In genomic region chr18:6708880-6709279, GRCh38 we compare ENCODE assay signal across 29 cellular contexts.
"Had no signal": no experiment of that assay in that cellular context is flagged by ENCODE, and none has a peak within 500 bp of the region (broad histone marks: within the 10 kb centered on the region; RNA-seq: fewer than 3 reads in every experiment).

No MANE protein-coding gene starts in this region.

- H3K9me3 ChIP-seq: colonic mucosa, esophagus muscularis mucosa, esophagus squamous epithelium, gastrocnemius medialis, gastroesophageal sphincter had no signal

- H3K4me1 ChIP-seq: colonic mucosa, esophagus muscularis mucosa, esophagus squamous epithelium, foreskin keratinocyte, gastrocnemius medialis, gastroesophageal sphincter, heart left ventricle, heart right ventricle had no signal

- H3K36me3 ChIP-seq: colonic mucosa, esophagus muscularis mucosa, esophagus squamous epithelium, gastrocnemius medialis, gastroesophageal sphincter, heart left ventricle, heart right ventricle had no signal

- ATAC-seq: effector memory CD8-positive, alpha-beta T cell; esophagus mucosa; foreskin keratinocyte; gastrocnemius medialis; gastroesophageal sphincter; heart left ventricle had no signal

- H3K27ac Mint-ChIP-seq: dendritic cell treated with granulocyte-macrophage colony-stimulating factor and Interleukin-4, amounts not matched to agents 40 ng/mL and 50 ng/mL, for 4 days; effector memory CD8-positive, alpha-beta T cell; endodermal cell had no signal

- FAIRE-seq: colon, endometrium, endothelial cell of umbilical vein, frontal cortex had no signal

- H3K27me3 ChIP-seq: colonic mucosa, esophagus muscularis mucosa, esophagus squamous epithelium, foreskin keratinocyte, gastrocnemius medialis, gastroesophageal sphincter, heart left ventricle, heart right ventricle had no signal

- DNase-seq: colonic mucosa; cortex of kidney; dermis blood vessel endothelial cell; dorsolateral prefrontal cortex; effector CD4-positive, alpha-beta T cell; effector CD8-positive, alpha-beta T cell; effector memory CD4-positive, alpha-beta T cell; effector memory CD8-positive, alpha-beta T cell; endodermal cell; erythroblast; esophagus squamous epithelium; foreskin fibroblast; foreskin keratinocyte; foreskin melanocyte; gastrocnemius medialis; glutamatergic neuron; head of caudate nucleus; heart left ventricle; heart right ventricle had no signal

- H3K27ac ChIP-seq: colonic mucosa, coronary artery, dorsolateral prefrontal cortex, epithelial cell of prostate, esophagus muscularis mucosa, esophagus squamous epithelium, foreskin keratinocyte, gastrocnemius medialis, gastroesophageal sphincter, heart left ventricle, heart right ventricle had no signal

- H3K4me3 ChIP-seq: colonic mucosa, coronary artery, dorsolateral prefrontal cortex, esophagus muscularis mucosa, esophagus squamous epithelium, gastrocnemius medialis, gastroesophageal sphincter, heart left ventricle, heart right ventricle had no signal

- H3K27me3 Mint-ChIP-seq: dendritic cell treated with granulocyte-macrophage colony-stimulating factor and Interleukin-4, amounts not matched to agents 40 ng/mL and 50 ng/mL, for 4 days; effector memory CD8-positive, alpha-beta T cell had no signal

- H3K4me3 Mint-ChIP-seq: dendritic cell treated with granulocyte-macrophage colony-stimulating factor and Interleukin-4, amounts not matched to agents 40 ng/mL and 50 ng/mL, for 4 days; effector memory CD8-positive, alpha-beta T cell; endodermal cell had no signal
